Comparison of ENCODE assay signal across 8 cellular contexts in genomic region chr1:50271968-50272578, GRCh38.
DNase-seq lines count a peak whose midpoint lies in the region; ATAC-seq and TF ChIP-seq lines count a peak whose summit lies in the region.

No MANE protein-coding gene starts in this region.

- intact Hi-C loops in transverse colon (cut with DNase I; ENCODE audit: low total_unique reads): no loop called here

- H3K27me3 ChIP-seq in adipocyte (replicated peaks; ENCODE audit: control insufficient read depth, insufficient read depth, low read length): peaks cover 8% of the 10 kb centered on the region
- peaks cover 11% of the 10 kb centered on the region for H3K27me3 ChIP-seq in transverse colon

- 56% methylated on average over 2 of the region's 2 CpGs; no CpG with 5 or more reads in 1 of the 2 donors for WGBS in transverse colon (ENCODE audit: low coverage in 1 of 2), 2 donors

- H3K4me1 ChIP-seq in adipocyte (ENCODE audit: control insufficient read depth, insufficient read depth, low read length) (peaks cover 17% of the 10 kb centered on the region), transverse colon (no peaks in the 10 kb centered on the region)

- ATAC-seq in GM21390 (IDR thresholded peaks at IDR 0.05; ENCODE audit: unreplicated experiment) (peak; percentile 66), GM18858 (IDR thresholded peaks at IDR 0.05; ENCODE audit: unreplicated experiment) (no peak)

- no peak for TF ChIP-seq EP300 in transverse colon (IDR thresholded peaks at IDR 0.05; ENCODE audit: low read depth)

- H3K9ac ChIP-seq in adipocyte (ENCODE audit: low read length): peak overlapping the region; percentile 2

- DNase-seq in DMS79 treated with DMSO at 0.1 percent for 48 hours (lab: John Stamatoyannopoulos, UW): peak; percentile 53
- no peak for DNase-seq in DMS79 (lab: John Stamatoyannopoulos, UW)
- DNase-seq in NCI-H1105 treated with DMSO at 0.1 percent for 48 hours (lab: John Stamatoyannopoulos, UW): peak; percentile 13
- peak; percentile 15 for DNase-seq in adipocyte (ENCODE audit: low read depth)
- peak; percentile 81 for DNase-seq in iPS-NIHi7 (ENCODE audit: extremely low spot score)
- peak; percentile 40 for DNase-seq in transverse colon

- no peak for TF ChIP-seq POLR2A in transverse colon (IDR thresholded peaks at IDR 0.05)

- peak; percentile 29 to 50 (median 32) for TF ChIP-seq CTCF in transverse colon (IDR thresholded peaks at IDR 0.05)

- in situ Hi-C loops in transverse colon (cut with MboI; ENCODE audit: low pct_ligation_motif_present in 1 of 4, low pct_unique_long_range_greater_than_20kb in 1 of 4, low sequenced_read_pairs in 3 of 4): no loop called here

- no peak overlapping the region for H3K27ac ChIP-seq in transverse colon

- no peak overlapping the region for H3K4me3 ChIP-seq in adipocyte (ENCODE audit: low read length)
- no peak overlapping the region for H3K4me3 ChIP-seq in transverse colon

- H3K9me3 ChIP-seq in adipocyte (ENCODE audit: control insufficient read depth, low read length): no peaks in the 10 kb centered on the region
- H3K9me3 ChIP-seq in transverse colon: no peaks in the 10 kb centered on the region

- H3K36me3 ChIP-seq in adipocyte (ENCODE audit: control insufficient read depth, insufficient read depth, low read length, severe bottlenecking) (no peaks in the 10 kb centered on the region), transverse colon (no peaks in the 10 kb centered on the region)
